In the genomic region with DNA sequence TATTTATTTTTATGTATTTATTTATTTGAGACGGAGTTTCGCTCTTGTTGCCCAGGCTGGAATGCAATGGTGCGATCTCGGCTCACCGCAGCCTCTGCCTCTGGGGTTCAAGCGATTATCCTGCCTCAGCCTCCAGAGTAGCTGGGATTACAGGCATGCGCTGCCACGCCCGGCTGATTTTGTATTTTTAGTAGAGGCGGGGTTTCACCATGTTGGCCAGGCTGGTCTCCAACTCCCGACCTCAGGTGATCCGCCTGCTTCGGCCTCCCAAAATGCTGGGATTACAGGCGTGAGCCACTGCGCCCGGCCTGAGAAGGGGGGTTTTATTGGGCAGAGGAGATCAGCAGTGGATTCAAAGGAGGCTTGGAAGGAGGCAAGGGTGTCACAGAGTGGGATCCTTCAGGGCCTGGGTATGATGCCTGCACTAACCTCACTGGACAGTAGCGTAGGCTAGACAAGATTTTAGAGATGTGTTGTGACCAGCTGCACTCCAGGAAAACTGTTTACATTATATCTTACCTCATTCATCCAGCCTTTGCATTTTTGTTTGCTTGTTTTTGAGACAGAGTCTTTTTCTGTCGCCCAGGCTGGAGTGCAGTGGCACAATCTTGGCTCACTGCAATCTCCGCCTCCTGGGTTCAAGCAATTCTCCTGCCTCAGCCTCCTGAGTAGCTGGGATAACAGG, we compare ENCODE assay signal across 9 cellular contexts. TPM values are rescaled to one million over a fixed set of nuclear protein-coding genes. Genes with fewer than 3 reads are reported as not detected.
DNase-seq lines count a peak whose midpoint lies in the region; ATAC-seq and TF ChIP-seq lines count a peak whose summit lies in the region.
"Not testable (repeated sequence)": the region's sequence is repeated elsewhere in the genome, so short reads cannot be mapped to it uniquely, and the experiment has no call there.
"Had no signal": no experiment of that assay in that cellular context is flagged by ENCODE, and none has a peak within 500 bp of the region (broad histone marks: within the 10 kb centered on the region; RNA-seq: fewer than 3 reads in every experiment).

No MANE protein-coding gene starts in this region.

- not testable (repeated sequence) for H3K9me3 ChIP-seq in IMR-90 (ENCODE audit: control insufficient read depth, insufficient read depth, low read length); SK-N-SH; mesenchymal stem cell (ENCODE audit: control insufficient read depth, low read length); transverse colon

- not testable (repeated sequence) for H3K4me3 ChIP-seq in IMR-90 (ENCODE audit: insufficient read depth, low read depth, low read length); SK-N-SH (ENCODE audit: low read depth in 2 of 2, low read length in 1 of 2); coronary artery; fibroblast of villous mesenchyme (ENCODE audit: low read depth, low read length); transverse colon
- H3K4me3 ChIP-seq in mesenchymal stem cell (ENCODE audit: insufficient read depth in 1 of 2, low read depth in 1 of 2, low read length in 2 of 2) (peak overlapping the region in 1 of 2 experiments; percentile 86), skeletal muscle cell (ENCODE audit: low read depth, low read length) (peak overlapping the region; percentile 67)

- H3F3A ChIP-seq in SK-N-SH (replicated peaks; ENCODE audit: insufficient read depth), result peaks cover 18% of the 10 kb centered on the region

- H4K5ac ChIP-seq in IMR-90 (ENCODE audit: low read depth, low read length), result not testable (repeated sequence)

- not testable (repeated sequence) for H3K14ac ChIP-seq in IMR-90 (replicated peaks; ENCODE audit: low read depth, low read length); mesenchymal stem cell (ENCODE audit: low read length in 2 of 2)

- H3K79me1 ChIP-seq in IMR-90 (ENCODE audit: low read depth in 1 of 2, low read length in 2 of 2) (peaks cover 18 to 76% of the 10 kb centered on the region in 2 experiments; a peak in 3 of 4 replicates), mesenchymal stem cell (replicated peaks; ENCODE audit: low read length, poor library complexity, severe bottlenecking) (peaks cover 26% of the 10 kb centered on the region)

- H3K4me1 ChIP-seq in IMR-90 (ENCODE audit: control insufficient read depth, insufficient read depth, low read length) (peaks cover 38% of the 10 kb centered on the region), SK-N-SH (ENCODE audit: control insufficient read depth in 1 of 2, insufficient read depth in 2 of 2, low read depth in 1 of 2, low read length in 1 of 2) (peaks cover 31 to 36% of the 10 kb centered on the region in 2 experiments; a peak in 3 of 4 replicates), mesenchymal stem cell (ENCODE audit: control insufficient read depth, insufficient read depth, low read depth, low read length) (peaks cover 52% of the 10 kb centered on the region), transverse colon (peaks cover 12 to 28% (median 24%) of the 10 kb centered on the region in 4 donors)

- peak; percentile 44 for DNase-seq in IMR-90
- DNase-seq in SK-N-SH; coronary artery (ENCODE audit: low spot score); skeletal muscle cell (ENCODE audit: low read depth); transverse colon: not testable (repeated sequence)
- DNase-seq in fibroblast of villous mesenchyme (ENCODE audit: low read depth), result peak; percentile 54
- DNase-seq in mesenchymal stem cell, result peak; percentile 65

- in situ Hi-C loops in IMR-90 (cut with MboI; ENCODE audit: low sequenced_read_pairs); transverse colon (cut with MboI; ENCODE audit: low pct_ligation_motif_present in 1 of 4, low pct_unique_long_range_greater_than_20kb in 1 of 4, low sequenced_read_pairs in 3 of 4): not testable (repeated sequence)

- not testable (repeated sequence) for H2AK9ac ChIP-seq in IMR-90 (replicated peaks; ENCODE audit: low read depth, low read length, poor library complexity)

- dilution Hi-C loops in IMR-90 (cut with HindIII; ENCODE audit: low sequenced_read_pairs, unreplicated experiment), result not testable (repeated sequence)

- H2BK15ac ChIP-seq in IMR-90 (ENCODE audit: low read depth, low read length); mesenchymal stem cell (ENCODE audit: low read depth, poor library complexity, severe bottlenecking): not testable (repeated sequence)

- CTCF ChIA-PET in IMR-90 (lab: Yijun Ruan, JAX), result interaction anchor here (0.8 to 1.3 kb wide), 3 partner anchors 14 to 20 kb away, joined by 3 to 6 read pairs (median 4); no protein-coding TSS in a partner anchor
- CTCF ChIA-PET in SK-N-SH (lab: Yijun Ruan, JAX), result interaction anchor here (0.9 to 5.2 kb wide), 6 partner anchors 9 to 443 kb away, joined by 3 to 63 read pairs (median 4); partner anchors contain the start of genes CLCN2 and POLR2H

- peaks cover 28% of the 10 kb centered on the region for H3K36me3 ChIP-seq in IMR-90 (ENCODE audit: control insufficient read depth, insufficient read depth, low read length)
- H3K36me3 ChIP-seq in SK-N-SH (replicated peaks in 1 of 2; ENCODE audit: control insufficient read depth in 1 of 2, insufficient read depth in 2 of 2, low read length in 1 of 2), result peaks cover 7 to 31% of the 10 kb centered on the region in 2 experiments
- peaks cover 36 to 39% of the 10 kb centered on the region in 2 experiments for H3K36me3 ChIP-seq in mesenchymal stem cell (ENCODE audit: control insufficient read depth in 1 of 2, insufficient read depth in 2 of 2, low read depth in 1 of 2, low read length in 2 of 2)
- H3K36me3 ChIP-seq in transverse colon, result peaks cover 0 to 24% (median 8%) of the 10 kb centered on the region in 4 donors

- WGBS in IMR-90 (ENCODE audit: extremely low coverage in 2 of 2, insufficient read length in 1 of 2), 2 experiments, result 91 to 100% methylated on average over 1 to 14 of the region's 19 CpGs
- WGBS in SK-N-SH (ENCODE audit: low lambda C conversion rate), result 96% methylated on average over 19 of the region's 19 CpGs
- 92% methylated on average over 19 of the region's 19 CpGs for WGBS in mesenchymal stem cell
- WGBS in transverse colon (ENCODE audit: low coverage in 1 of 2), 2 donors, result 83 to 90% methylated on average over 5 to 19 of the region's 19 CpGs

- not testable (repeated sequence) for H2BK12ac ChIP-seq in mesenchymal stem cell (ENCODE audit: low read length in 2 of 2)

- not testable (repeated sequence) for H3K9me2 ChIP-seq in SK-N-SH

- TF ChIP-seq EP300 in SK-N-SH (IDR thresholded peaks at IDR 0.05; ENCODE audit: borderline replicate concordance in 1 of 2, low read depth in 1 of 2, low read length in 1 of 2); transverse colon (IDR thresholded peaks at IDR 0.05; ENCODE audit: low read depth): not testable (repeated sequence)

- H4K8ac ChIP-seq in IMR-90 (ENCODE audit: low read depth in 2 of 2, low read length in 2 of 2); mesenchymal stem cell (ENCODE audit: low read length): not testable (repeated sequence)

- not testable (repeated sequence) for H3K4me2 ChIP-seq in IMR-90 (ENCODE audit: low read depth, low read length); mesenchymal stem cell (ENCODE audit: low read length, poor library complexity, severe bottlenecking)
- H3K4me2 ChIP-seq in SK-N-SH, result peak overlapping the region; percentile 85

- peaks cover 35% of the 10 kb centered on the region for H4K20me1 ChIP-seq in IMR-90 (ENCODE audit: insufficient read depth, low read length)
- peaks cover 14% of the 10 kb centered on the region; the same call in 1 of the 2 replicates for H4K20me1 ChIP-seq in SK-N-SH (ENCODE audit: insufficient read depth)

- H3K23ac ChIP-seq in IMR-90 (ENCODE audit: low read depth, low read length); mesenchymal stem cell (ENCODE audit: low read length in 2 of 2): not testable (repeated sequence)

- not testable (repeated sequence) for H3K27me3 ChIP-seq in IMR-90 (ENCODE audit: control insufficient read depth, insufficient read depth, low read length); SK-N-SH (ENCODE audit: insufficient read depth); mesenchymal stem cell (ENCODE audit: control insufficient read depth in 1 of 2, insufficient read depth in 1 of 2, low read length in 2 of 2); transverse colon

- H3K56ac ChIP-seq in IMR-90 (ENCODE audit: extremely low read depth, insufficient read depth, low read length), result not testable (repeated sequence)

- BruUV-seq in IMR-90 (replicated peaks; lab: Mats Ljungman, UMichigan), result not testable (repeated sequence)

- not testable (repeated sequence) for TF ChIP-seq POLR2A in IMR-90 (IDR thresholded peaks at IDR 0.05; ENCODE audit: low read depth, low read length); transverse colon (IDR thresholded peaks at IDR 0.05)

- H3K18ac ChIP-seq in IMR-90 (ENCODE audit: low read depth, low read length); mesenchymal stem cell (ENCODE audit: low read depth in 1 of 2, low read length in 2 of 2): not testable (repeated sequence)

- ATAC-seq in IMR-90 (ENCODE audit: low read depth), result not testable (repeated sequence)

- H3K79me2 ChIP-seq in SK-N-SH (ENCODE audit: insufficient read depth), result peaks cover 60% of the 10 kb centered on the region

- H3K9me1 ChIP-seq in IMR-90 (ENCODE audit: insufficient read depth, low read length), result peaks cover 25% of the 10 kb centered on the region

- H4K91ac ChIP-seq in IMR-90 (ENCODE audit: insufficient read depth, low read depth, low read length); mesenchymal stem cell (ENCODE audit: low read length): not testable (repeated sequence)

- not testable (repeated sequence) for TF ChIP-seq CTCF in IMR-90 (conservative IDR thresholded peaks at IDR 0.05; ENCODE audit: low read depth, low read length); SK-N-SH (IDR thresholded peaks at IDR 0.05); coronary artery (IDR thresholded peaks at IDR 0.05); fibroblast of villous mesenchyme (IDR thresholded peaks at IDR 0.05; ENCODE audit: insufficient read depth, low read depth, low read length); transverse colon (IDR thresholded peaks at IDR 0.05)

- H2BK120ac ChIP-seq in IMR-90 (ENCODE audit: low read depth, low read length); mesenchymal stem cell (ENCODE audit: low read depth, low read length): not testable (repeated sequence)

- not testable (repeated sequence) for H2AK5ac ChIP-seq in IMR-90 (ENCODE audit: low read depth, low read length); mesenchymal stem cell (ENCODE audit: low read length, severe bottlenecking)

- H3K9ac ChIP-seq in IMR-90 (ENCODE audit: low read depth, low read length); SK-N-SH: not testable (repeated sequence)
- H3K9ac ChIP-seq in mesenchymal stem cell (ENCODE audit: low read length), result peak overlapping the region; percentile 90

- intact Hi-C loops in IMR-90 (cut with micrococcal nuclease), result loop anchor here (10.0 kb wide), 1 partner anchor 1435 kb away; no protein-coding TSS in a partner anchor
- intact Hi-C loops in transverse colon (cut with DNase I; ENCODE audit: low total_unique reads), result not testable (repeated sequence)

- POLR2A ChIA-PET in IMR-90 (lab: Charles Lee; ENCODE audit: unreplicated experiment), result not testable (repeated sequence)
- POLR2A ChIA-PET in SK-N-SH (lab: Yijun Ruan, JAX), result interaction anchor here (0.6 to 3.1 kb wide), 7 partner anchors 9 to 507 kb away, joined by 3 to 19 read pairs (median 6); partner anchors contain the start of genes CLCN2 and POLR2H

- H2BK5ac ChIP-seq in IMR-90 (ENCODE audit: low read depth, low read length, poor library complexity, severe bottlenecking); mesenchymal stem cell (ENCODE audit: low read depth, low read length, poor library complexity, severe bottlenecking): not testable (repeated sequence)

- TF ChIP-seq RAD21 in IMR-90 (IDR thresholded peaks at IDR 0.05; ENCODE audit: low read length); SK-N-SH (IDR thresholded peaks at IDR 0.05; ENCODE audit: low read length): not testable (repeated sequence)

- not testable (repeated sequence) for H3K27ac ChIP-seq in IMR-90 (ENCODE audit: insufficient read depth, low read length); mesenchymal stem cell (ENCODE audit: low read length, poor library complexity, severe bottlenecking)
- peak overlapping the region in 1 of 2 experiments; percentile 90; a peak in 1 of 4 replicates for H3K27ac ChIP-seq in SK-N-SH (ENCODE audit: low read depth in 2 of 2, low read length in 1 of 2)
- H3K27ac ChIP-seq in coronary artery, result peak overlapping the region; percentile 96 to 98
- peak overlapping the region in 3 of 4 donors; percentile 94 to 99 (median 97) for H3K27ac ChIP-seq in transverse colon

- H2BK20ac ChIP-seq in IMR-90 (ENCODE audit: low read depth, low read length), result not testable (repeated sequence)

- H2AFZ ChIP-seq in IMR-90 (replicated peaks; ENCODE audit: low read length, poor library complexity); SK-N-SH (ENCODE audit: low read depth); mesenchymal stem cell (ENCODE audit: low read depth, low read length): not testable (repeated sequence)

- H3K4ac ChIP-seq in IMR-90 (ENCODE audit: low read depth, low read length); mesenchymal stem cell (ENCODE audit: low read depth in 1 of 2, low read length in 2 of 2): not testable (repeated sequence)

RNA-seq across cellular contexts. Expression of gene FAM131A, which starts 2.2 kb away (rescaled TPM):
- 9.7 and 10.8 TPM in 2 replicates for total RNA-seq in IMR-90 (2012; rRNA removed)
- 16.5 and 19.5 TPM in 2 replicates for polyA plus RNA-seq in IMR-90 (2012; rRNA removed)
- 28.8 and 38.6 TPM in 2 replicates for polyA plus RNA-seq in IMR-90 (2012; cell fraction: cytosol; rRNA removed)
- 32.2 and 40.8 TPM in 2 replicates for polyA plus RNA-seq in IMR-90 (2012; cell fraction: nucleus; rRNA removed; ENCODE audit: low replicate concordance)
- polyA plus RNA-seq in SK-N-SH (2012; rRNA removed), result 31.6 and 34.2 TPM in 2 replicates
- 17.5 and 27.0 TPM in 2 replicates for polyA plus RNA-seq in SK-N-SH (2012; cell fraction: cytosol; rRNA removed)
- polyA plus RNA-seq in SK-N-SH (2012; cell fraction: nucleus; rRNA removed), result 56.4 and 63.9 TPM in 2 replicates
- total RNA-seq in fibroblast of villous mesenchyme, result 13.9 and 17.3 TPM in 2 replicates
- 6.7 TPM for polyA plus RNA-seq in mesenchymal stem cell (2013, experiment 1 of 2)
- polyA plus RNA-seq in mesenchymal stem cell (2013, experiment 2 of 2), result 6.8 TPM
- 10 to 100 TPM; 18.5 to 41.1 (median 28.8) TPM for total RNA-seq in transverse colon

RNA-seq across cellular contexts. Expression of gene CLCN2, which starts 21.8 kb away (rescaled TPM):
- total RNA-seq in IMR-90 (2012; rRNA removed) (1.9 and 2.9 TPM in 2 replicates), fibroblast of villous mesenchyme (4.2 and 6.0 TPM in 2 replicates), transverse colon (100 to 1,000 TPM in 1 of 4 donors, 10 to 100 TPM in 3; 13.7 to 246 (median 73.1) TPM)
- polyA plus RNA-seq in IMR-90 (2012; rRNA removed) (5.7 and 5.8 TPM in 2 replicates), SK-N-SH (2012; rRNA removed) (8.6 and 9.1 TPM in 2 replicates)
- 2.4 and 3.5 TPM in 2 replicates for polyA plus RNA-seq in IMR-90 (2012; cell fraction: cytosol; rRNA removed)
- 20.0 and 46.7 TPM in 2 replicates for polyA plus RNA-seq in IMR-90 (2012; cell fraction: nucleus; rRNA removed; ENCODE audit: low replicate concordance)
- 2.8 and 3.9 TPM in 2 replicates for polyA plus RNA-seq in SK-N-SH (2012; cell fraction: cytosol; rRNA removed)
- 38.1 TPM in 2 replicates for polyA plus RNA-seq in SK-N-SH (2012; cell fraction: nucleus; rRNA removed)
- 2.3 TPM for polyA plus RNA-seq in mesenchymal stem cell (2013, experiment 1 of 2)
- 2.1 TPM for polyA plus RNA-seq in mesenchymal stem cell (2013, experiment 2 of 2)

RNA-seq across cellular contexts. Expression of gene POLR2H, which starts 21.9 kb away (rescaled TPM):
- 47.7 and 132 TPM in 2 replicates for total RNA-seq in IMR-90 (2012; rRNA removed)
- polyA plus RNA-seq in IMR-90 (2012; rRNA removed), result 103 and 130 TPM in 2 replicates
- polyA plus RNA-seq in IMR-90 (2012; cell fraction: cytosol; rRNA removed), result 60.8 and 128 TPM in 2 replicates
- polyA plus RNA-seq in IMR-90 (2012; cell fraction: nucleus; rRNA removed; ENCODE audit: low replicate concordance), result 131 and 372 TPM in 2 replicates
- 206 and 258 TPM in 2 replicates for polyA plus RNA-seq in SK-N-SH (2012; rRNA removed)
- polyA plus RNA-seq in SK-N-SH (2012; cell fraction: cytosol; rRNA removed), result 216 and 239 TPM in 2 replicates
- 457 and 484 TPM in 2 replicates for polyA plus RNA-seq in SK-N-SH (2012; cell fraction: nucleus; rRNA removed)
- 39.6 and 61.3 TPM in 2 replicates for total RNA-seq in fibroblast of villous mesenchyme
- polyA plus RNA-seq in mesenchymal stem cell (2013, experiment 1 of 2), result 46.3 TPM
- 48.3 TPM for polyA plus RNA-seq in mesenchymal stem cell (2013, experiment 2 of 2)
- 100 to 1,000 TPM in 3 of 4 donors, 10 to 100 TPM in 1; 74.4 to 206 (median 146) TPM for total RNA-seq in transverse colon

RNA-seq across cellular contexts. Expression of gene EIF4G1, which starts 25.2 kb away (rescaled TPM):
- total RNA-seq in IMR-90 (2012; rRNA removed), result 225 TPM in 2 replicates
- polyA plus RNA-seq in IMR-90 (2012; rRNA removed), result 274 and 300 TPM in 2 replicates
- polyA plus RNA-seq in IMR-90 (2012; cell fraction: cytosol; rRNA removed), result 216 and 229 TPM in 2 replicates
- 361 and 453 TPM in 2 replicates for polyA plus RNA-seq in IMR-90 (2012; cell fraction: nucleus; rRNA removed; ENCODE audit: low replicate concordance)
- polyA plus RNA-seq in SK-N-SH (2012; rRNA removed), result 207 and 262 TPM in 2 replicates
- polyA plus RNA-seq in SK-N-SH (2012; cell fraction: cytosol; rRNA removed), result 144 and 191 TPM in 2 replicates
- polyA plus RNA-seq in SK-N-SH (2012; cell fraction: nucleus; rRNA removed), result 356 and 392 TPM in 2 replicates
- total RNA-seq in fibroblast of villous mesenchyme, result 252 and 288 TPM in 2 replicates
- polyA plus RNA-seq in mesenchymal stem cell (2013, experiment 1 of 2), result 188 TPM
- 185 TPM for polyA plus RNA-seq in mesenchymal stem cell (2013, experiment 2 of 2)
- 100 to 1,000 TPM; 135 to 453 (median 217) TPM for total RNA-seq in transverse colon

RNA-seq across cellular contexts. Expression of gene THPO, which starts 38.4 kb away (rescaled TPM):
- not detected in 2 replicates for total RNA-seq in IMR-90 (2012; rRNA removed)
- not detected in 2 replicates for polyA plus RNA-seq in IMR-90 (2012; rRNA removed)
- polyA plus RNA-seq in IMR-90 (2012; cell fraction: cytosol; rRNA removed), result not detected in 2 replicates
- 0.08 TPM in 1 of 2 replicates, not detected in the other for polyA plus RNA-seq in IMR-90 (2012; cell fraction: nucleus; rRNA removed; ENCODE audit: low replicate concordance)
- 0.07 and 0.21 TPM in 2 replicates for polyA plus RNA-seq in SK-N-SH (2012; rRNA removed)
- polyA plus RNA-seq in SK-N-SH (2012; cell fraction: cytosol; rRNA removed), result 0.01 and 0.04 TPM in 2 replicates
- polyA plus RNA-seq in SK-N-SH (2012; cell fraction: nucleus; rRNA removed), result 0.19 and 0.27 TPM in 2 replicates
- 0.32 and 0.86 TPM in 2 replicates for total RNA-seq in fibroblast of villous mesenchyme
- 0.26 TPM for polyA plus RNA-seq in mesenchymal stem cell (2013, experiment 1 of 2)
- polyA plus RNA-seq in mesenchymal stem cell (2013, experiment 2 of 2), result 0.18 TPM
- total RNA-seq in transverse colon, result not detected
- total RNA-seq: CD8-positive, alpha-beta T cell; M059J had no signal
